Comparison of ENCODE assay signal across 1 cellular context in the genomic region with DNA sequence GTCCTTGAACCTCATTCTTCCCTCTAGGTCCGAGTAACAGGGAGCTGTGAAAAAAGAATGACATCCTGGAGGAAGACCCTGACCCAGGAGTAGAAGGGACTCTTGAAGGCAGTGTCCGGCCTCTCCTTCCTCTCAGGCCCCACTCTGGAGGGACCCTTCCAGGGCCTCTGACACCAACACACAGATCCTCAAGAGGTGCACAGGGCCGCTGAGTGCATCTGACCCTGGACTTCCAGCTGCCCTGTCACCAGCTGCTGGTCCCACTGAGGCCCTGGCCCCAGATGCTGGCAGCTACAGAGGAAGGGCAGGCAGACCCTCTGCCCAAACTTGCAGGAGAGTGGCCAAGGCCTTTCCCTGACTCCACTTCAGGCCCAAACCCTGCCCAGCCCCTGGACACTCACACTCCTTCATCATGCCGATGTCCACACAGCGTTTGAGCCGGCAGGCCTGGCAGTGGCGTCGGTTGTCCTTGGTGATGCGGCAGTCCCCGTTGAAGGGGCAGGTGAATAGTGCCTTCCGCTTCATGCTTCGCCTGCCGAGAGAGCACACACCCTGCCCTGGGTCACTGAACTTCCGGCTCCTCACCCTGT.
A peak's percentile ranks its signal among the peaks of the same experiment; 100 is the strongest.
TF ChIP-seq lines count a peak whose summit lies in the region.

No MANE protein-coding gene starts in this region.

TF ChIP-seq in HepG2, 621 proteins besides CTCF, POLR2A, EP300 and RAD21:
- TF ChIP-seq ZBTB38 (CRISPR knock-in tag; IDR thresholded peaks at IDR 0.05) (0 out of 2 replicates have a peak, but pooled peaks have one; percentile 23), AHR (CRISPR knock-in tag; IDR thresholded peaks at IDR 0.05) (no peak)
